In the genomic region with DNA sequence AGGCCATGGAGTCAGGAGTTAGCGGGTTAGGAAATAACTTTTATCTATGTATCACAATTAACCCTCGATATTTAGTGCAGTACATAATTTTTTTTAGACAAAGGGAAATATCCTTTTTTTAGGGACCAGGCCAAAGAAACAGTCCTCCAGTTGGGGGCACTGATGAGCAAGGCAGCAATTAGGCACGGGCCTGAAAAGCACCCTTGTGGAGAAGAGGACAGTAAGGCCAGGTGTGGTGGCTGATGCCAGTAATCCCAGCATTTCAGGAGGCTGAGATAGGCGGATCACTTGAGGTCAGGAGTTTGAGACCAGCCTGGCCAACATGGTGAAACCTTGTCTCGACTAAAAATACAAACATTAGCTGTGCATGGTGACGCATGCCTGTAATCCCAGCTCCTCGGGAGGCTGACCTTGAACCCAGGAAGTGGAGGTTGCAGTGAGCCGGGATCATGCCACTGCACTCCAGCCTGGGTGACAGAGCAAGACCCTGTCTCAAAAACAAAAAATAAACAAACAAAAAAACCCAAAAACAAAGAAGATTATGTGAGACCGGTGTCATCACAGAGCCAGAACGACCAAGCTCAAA, we compare ENCODE assay signal across 1 cellular context.
TF ChIP-seq lines count a peak whose summit lies in the region.

No MANE protein-coding gene starts in this region.

TF ChIP-seq in H1, 55 proteins besides CTCF, POLR2A, EP300 and RAD21 (continued from another document):
- TF ChIP-seq TAF1 (IDR thresholded peaks at IDR 0.05; ENCODE audit: low read depth, low read length) (no peak), TCF12 (IDR thresholded peaks at IDR 0.05; ENCODE audit: low read depth, low read length) (no peak), SP1 (IDR thresholded peaks at IDR 0.05; ENCODE audit: low read depth, low read length) (no peak), RFX5 (IDR thresholded peaks at IDR 0.05; ENCODE audit: borderline replicate concordance, low read depth, low read length) (no peak), JUN (IDR thresholded peaks at IDR 0.05; ENCODE audit: low read depth, low read length) (no peak), RXRA (IDR thresholded peaks at IDR 0.05; ENCODE audit: insufficient read depth, low read depth, low read length) (no peak), SAP30 (IDR thresholded peaks at IDR 0.05; ENCODE audit: insufficient read depth, insufficient replicate concordance, low read length) (no peak), CBX8 (IDR thresholded peaks at IDR 0.05; ENCODE audit: borderline replicate concordance, low read depth, low read length) (no peak), CHD2 (IDR thresholded peaks at IDR 0.05; ENCODE audit: low read length) (no peak), TAF7 (optimal IDR thresholded peaks at IDR 0.05; ENCODE audit: borderline replicate concordance, low read depth, low read length) (no peak), RBBP5 (IDR thresholded peaks at IDR 0.05; ENCODE audit: borderline replicate concordance, low read depth, low read length) (no peak)
